ENCODE assay signal across 9 cellular contexts in genomic region chr11:12889243-12889642, GRCh38.
A peak's percentile ranks its signal among the peaks of the same experiment; 100 is the strongest.
DNase-seq lines count a peak whose midpoint lies in the region; ATAC-seq and TF ChIP-seq lines count a peak whose summit lies in the region.
"Had no signal": no experiment of that assay in that cellular context is flagged by ENCODE, and none has a peak within 500 bp of the region (broad histone marks: within the 10 kb centered on the region; RNA-seq: fewer than 3 reads in every experiment).

No MANE protein-coding gene starts in this region.

- H3K9me3 ChIP-seq in heart right ventricle, result no peaks in the 10 kb centered on the region
- no peaks in the 10 kb centered on the region for H3K9me3 ChIP-seq in endodermal cell (ENCODE audit: control insufficient read depth, low read length)

- H3K4me1 Mint-ChIP-seq in endodermal cell, result peaks cover 24% of the 10 kb centered on the region

- TF ChIP-seq CTCF in heart right ventricle (IDR thresholded peaks at IDR 0.05) (no peak), endodermal cell (conservative IDR thresholded peaks at IDR 0.05) (no peak)

- intact Hi-C loops in heart right ventricle (cut with DNase I) (loop anchor here in 9 of 10 donors (2.0 to 10.0 kb wide), 13 partner anchors 62 to 558 kb away; partner anchors contain the start of gene TEAD1 (in 6 of the 9)), sciatic nerve (cut with DNase I) (no loop called here)

- peaks cover 50% of the 10 kb centered on the region for H3K36me3 Mint-ChIP-seq in endodermal cell (ENCODE audit: low read depth)
- H3K36me3 Mint-ChIP-seq: IgD-negative memory B cell had no signal

- H3K4me3 ChIP-seq in heart right ventricle, result no peak overlapping the region
- H3K4me3 ChIP-seq in endodermal cell (ENCODE audit: low read length), result no peak overlapping the region

- peak; percentile 51 to 78 (median 58) for ATAC-seq in heart right ventricle
- peak; percentile 80 for ATAC-seq in sciatic nerve
- ATAC-seq in HG03460 (IDR thresholded peaks at IDR 0.05; ENCODE audit: unreplicated experiment), result no peak

- 27 to 43% methylated on average over 5 of the region's 5 CpGs for WGBS in heart right ventricle, 2 donors
- WGBS in endodermal cell (ENCODE audit: insufficient coverage in 1 of 2, insufficient read length in 1 of 2), 2 experiments, result 87 to 89% methylated on average over 3 to 5 of the region's 5 CpGs

- DNase-seq in Daoy (ENCODE audit: low read depth) (peak; percentile 43), SKM-1 treated with dmso at 0.1 percent for 144 hours (lab: John Stamatoyannopoulos, UW; ENCODE audit: unreplicated experiment) (peak; percentile 88), heart right ventricle (peak; percentile 28 to 38), sciatic nerve (ENCODE audit: low spot score) (no peak), NCI-H748 treated with DMSO at 0.1 percent for 48 hours (lab: John Stamatoyannopoulos, UW) (no peak), middle frontal gyrus (ENCODE audit: extremely low spot score, low spot score) (no peak), endodermal cell (no peak)

- H3K27ac Mint-ChIP-seq in endodermal cell, result no peak overlapping the region
- H3K27ac Mint-ChIP-seq: IgD-negative memory B cell had no signal

- H3K4me3 Mint-ChIP-seq in endodermal cell, result no peak overlapping the region
- H3K4me3 Mint-ChIP-seq: IgD-negative memory B cell had no signal

- H3K27me3 Mint-ChIP-seq in endodermal cell (ENCODE audit: insufficient read depth), result no peaks in the 10 kb centered on the region

- H3K9ac ChIP-seq in endodermal cell (ENCODE audit: extremely low read depth, low read length, poor library complexity, severe bottlenecking), result no peak overlapping the region

- no peaks in the 10 kb centered on the region for H3K9me3 Mint-ChIP-seq in endodermal cell
- H3K9me3 Mint-ChIP-seq: IgD-negative memory B cell had no signal

- H3K4me1 ChIP-seq in heart right ventricle, result peaks cover 13 to 54% (median 33%) of the 10 kb centered on the region in 9 donors
- H3K4me1 ChIP-seq in endodermal cell (ENCODE audit: control insufficient read depth, insufficient read depth, low read length), result peaks cover 5% of the 10 kb centered on the region

- H3K27me3 ChIP-seq in heart right ventricle (no peaks in the 10 kb centered on the region), endodermal cell (ENCODE audit: control insufficient read depth, insufficient read depth, low read length, poor library complexity, severe bottlenecking) (no peaks in the 10 kb centered on the region)

- peaks cover 0 to 27% (median 0%) of the 10 kb centered on the region in 9 donors for H3K36me3 ChIP-seq in heart right ventricle
- peaks cover 61% of the 10 kb centered on the region for H3K36me3 ChIP-seq in endodermal cell (ENCODE audit: control insufficient read depth, insufficient read depth, low read length)

- peak overlapping the region; percentile 20 to 83 (median 64) for H3K27ac ChIP-seq in heart right ventricle
- no peak overlapping the region for H3K27ac ChIP-seq in endodermal cell (ENCODE audit: low read depth, low read length)

Comparison
In these comparisons a context has a peak if more than half of its experiments do, and no peak if none do; other contexts are left out.
1. DNase-seq: peak in Daoy (single experiment), SKM-1 treated with dmso at 0.1 percent for 144 hours (single experiment) and heart right ventricle (2 of 2); none in sciatic nerve (single experiment), NCI-H748 treated with DMSO at 0.1 percent for 48 hours (single experiment), middle frontal gyrus (single experiment) and endodermal cell (single experiment).